Comparison of ENCODE assay signal across 19 cellular contexts in the genomic region with DNA sequence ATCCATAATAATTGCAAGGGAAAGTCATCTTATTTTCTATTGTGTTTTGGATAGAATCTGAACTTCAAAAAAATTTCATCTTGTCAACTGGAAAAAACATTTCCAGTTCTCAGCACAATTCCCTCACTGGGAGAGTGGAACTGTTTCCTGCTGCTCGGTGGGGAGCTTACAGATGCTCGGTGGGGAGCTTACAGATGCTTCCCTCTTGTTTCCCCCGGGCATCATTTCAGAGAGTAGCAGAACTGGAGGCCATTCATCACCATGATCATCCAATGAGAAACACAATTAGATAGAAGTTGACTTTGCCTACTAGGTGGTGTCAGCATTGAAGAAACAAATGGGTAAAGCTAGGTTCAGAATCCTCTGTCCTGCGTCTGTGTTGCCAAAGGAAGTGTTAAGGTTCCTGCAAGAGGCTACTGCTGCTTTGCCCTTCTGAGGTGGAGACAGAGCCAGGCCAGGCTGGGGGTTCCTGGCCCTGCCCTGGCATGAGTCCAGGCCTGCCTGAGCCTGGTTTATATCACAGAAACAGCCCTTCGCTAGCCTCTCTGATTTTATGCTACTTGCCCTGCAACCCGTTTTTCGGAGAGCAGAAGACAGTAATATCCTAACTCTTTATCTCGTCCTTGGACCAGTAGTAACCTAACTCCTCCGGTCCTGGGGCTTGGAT.
"Had no signal": no experiment of that assay in that cellular context is flagged by ENCODE, and none has a peak within 500 bp of the region (broad histone marks: within the 10 kb centered on the region; RNA-seq: fewer than 3 reads in every experiment).

No MANE protein-coding gene starts in this region.

- H3K27me3 Mint-ChIP-seq: activated naive CD4-positive, alpha-beta T cell treated with anti-CD3 and anti-CD28 coated beads, Interleukin-2, amount 50 U/mL, for 24 hours; central memory CD8-positive, alpha-beta T cell; T-helper 17 cell had no signal

- H3K27ac ChIP-seq: adrenal gland, gastrocnemius medialis, heart right ventricle, neural progenitor cell, ovary, thyroid gland, WERI-Rb-1 had no signal

- H3K4me3 ChIP-seq: adrenal gland, gastrocnemius medialis, heart right ventricle, lung, neural progenitor cell, ovary, thyroid gland had no signal

- H3K27me3 ChIP-seq: adrenal gland, gastrocnemius medialis, heart right ventricle, neural progenitor cell, ovary, thyroid gland had no signal

- H3K4me1 ChIP-seq: thyroid gland had no signal

- H3K9ac ChIP-seq: neural progenitor cell had no signal

- DNase-seq: activated CD4-positive, alpha-beta T cell treated with anti-CD3 and anti-CD28 coated beads for 48 hours; activated CD8-positive, alpha-beta memory T cell treated with anti-CD3 and anti-CD28 coated beads, Interleukin-2, amount 50 U/mL, for 4 hours; activated CD8-positive, alpha-beta T cell treated with anti-CD3 and anti-CD28 coated beads, Interleukin-2, amount 10 ng/mL, durations not matched to agents 7 days and 5 days; activated effector memory CD4-positive, alpha-beta T cell treated with anti-CD3 and anti-CD28 coated beads, Interleukin-2, amount 50 U/mL, for 16 hours; activated T-cell treated with anti-CD3 and anti-CD28 coated beads, Interleukin-2, amount 50 U/mL, for 48 hours; adrenal gland; effector memory CD4-positive, alpha-beta T cell; gastrocnemius medialis; midbrain; ovary; T-helper 17 cell; WERI-Rb-1 had no signal

- H3K27ac Mint-ChIP-seq: activated CD8-positive, alpha-beta T cell treated with anti-CD3 and anti-CD28 coated beads, Interleukin-2, amount 10 ng/mL, durations not matched to agents 7 days and 5 days; activated naive CD4-positive, alpha-beta T cell treated with anti-CD3 and anti-CD28 coated beads, Interleukin-2, amount 50 U/mL, for 24 hours; neural progenitor cell; stimulated activated effector memory CD8-positive, alpha-beta T cell treated with anti-CD3 and anti-CD28 coated beads, Interleukin-12 subunit alpha, Interleukin-12 subunit beta, amount 100 ng/mL, for 72 hours; T-helper 17 cell had no signal

- H3K36me3 Mint-ChIP-seq: neural progenitor cell; stimulated activated effector memory CD8-positive, alpha-beta T cell treated with anti-CD3 and anti-CD28 coated beads, Interleukin-12 subunit alpha, Interleukin-12 subunit beta, amount 100 ng/mL, for 72 hours had no signal

- H3K36me3 ChIP-seq: adrenal gland, neural progenitor cell, ovary, thyroid gland, WERI-Rb-1 had no signal

- H3K4me3 Mint-ChIP-seq: activated CD8-positive, alpha-beta T cell treated with anti-CD3 and anti-CD28 coated beads, Interleukin-2, amount 10 ng/mL, durations not matched to agents 7 days and 5 days; activated naive CD4-positive, alpha-beta T cell treated with anti-CD3 and anti-CD28 coated beads, Interleukin-2, amount 50 U/mL, for 24 hours; central memory CD8-positive, alpha-beta T cell; neural progenitor cell; stimulated activated effector memory CD8-positive, alpha-beta T cell treated with anti-CD3 and anti-CD28 coated beads, Interleukin-12 subunit alpha, Interleukin-12 subunit beta, amount 100 ng/mL, for 72 hours; T-helper 17 cell had no signal

- ATAC-seq: activated CD8-positive, alpha-beta T cell treated with anti-CD3 and anti-CD28 coated beads, Interleukin-2, amount 10 ng/mL, durations not matched to agents 7 days and 5 days; gastrocnemius medialis; stimulated activated effector memory CD8-positive, alpha-beta T cell treated with anti-CD3 and anti-CD28 coated beads, Interleukin-12 subunit alpha, Interleukin-12 subunit beta, amount 100 ng/mL, for 72 hours; T-helper 17 cell had no signal

- H3K9me3 Mint-ChIP-seq: activated naive CD4-positive, alpha-beta T cell treated with anti-CD3 and anti-CD28 coated beads, Interleukin-2, amount 50 U/mL, for 24 hours; central memory CD8-positive, alpha-beta T cell; neural progenitor cell; stimulated activated effector memory CD8-positive, alpha-beta T cell treated with anti-CD3 and anti-CD28 coated beads, Interleukin-12 subunit alpha, Interleukin-12 subunit beta, amount 100 ng/mL, for 72 hours had no signal

- H3K9me3 ChIP-seq: adrenal gland, gastrocnemius medialis, ovary, thyroid gland had no signal

- H3K4me1 Mint-ChIP-seq: activated naive CD4-positive, alpha-beta T cell treated with anti-CD3 and anti-CD28 coated beads, Interleukin-2, amount 50 U/mL, for 24 hours; central memory CD8-positive, alpha-beta T cell; stimulated activated effector memory CD8-positive, alpha-beta T cell treated with anti-CD3 and anti-CD28 coated beads, Interleukin-12 subunit alpha, Interleukin-12 subunit beta, amount 100 ng/mL, for 72 hours had no signal
